In the genomic region with DNA sequence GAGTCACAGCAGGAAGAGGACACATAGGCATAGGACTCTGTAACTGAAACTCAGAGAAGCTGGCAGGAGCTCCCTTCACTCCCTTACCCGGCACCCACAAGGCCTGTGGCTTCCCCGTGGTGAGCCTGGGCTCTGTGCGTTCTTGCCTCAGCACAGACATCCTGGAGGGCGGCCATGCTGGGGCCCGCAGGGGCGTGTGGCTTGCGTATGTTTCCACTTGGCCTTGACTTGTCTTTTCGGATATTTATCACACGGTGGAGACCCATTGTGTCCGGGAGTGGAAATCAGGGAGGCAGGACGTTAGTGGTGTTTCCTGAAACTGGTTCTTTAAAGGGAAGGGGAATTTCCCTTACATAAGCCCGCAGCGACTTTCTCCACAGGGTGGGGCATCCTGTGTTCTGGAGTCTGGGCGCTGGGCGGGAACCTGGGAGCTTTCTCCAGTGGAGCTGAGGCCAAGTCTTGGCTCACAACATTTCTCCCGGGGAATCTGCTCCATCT, we compare ENCODE assay signal across 8 cellular contexts. TPM values are rescaled to one million over a fixed set of nuclear protein-coding genes. Genes with fewer than 3 reads are reported as not detected.
A peak's percentile ranks its signal among the peaks of the same experiment; 100 is the strongest.
DNase-seq lines count a peak whose midpoint lies in the region; ATAC-seq and FAIRE-seq lines count a peak whose summit lies in the region.

No MANE protein-coding gene starts in this region.

- H3K9me3 ChIP-seq in small intestine (ENCODE audit: control insufficient read depth, low read depth) = no peaks in the 10 kb centered on the region

- peaks cover 0 to 5% of the 10 kb centered on the region in 2 donors for H3K4me1 ChIP-seq in small intestine (ENCODE audit: control insufficient read depth in 2 of 2, insufficient read depth in 1 of 2, low read depth in 1 of 2, low read length in 1 of 2)

- peak; percentile 65 to 69 for DNase-seq in activated T-cell treated with anti-CD3 and anti-CD28 coated beads, Interleukin-2, amount 50 U/mL, for 48 hours
- DNase-seq in left cardiac atrium (peak; percentile 92), small intestine (peak; percentile 49), NCI-H1930 (lab: John Stamatoyannopoulos, UW) (no peak), NCI-H1048 (lab: John Stamatoyannopoulos, UW) (no peak), HuH-7 (ENCODE audit: low spot score) (no peak)

- no peak overlapping the region for H3K4me3 ChIP-seq in small intestine (ENCODE audit: low read depth in 1 of 2, low read length in 2 of 2)

- no peaks in the 10 kb centered on the region for H3K27me3 ChIP-seq in small intestine (ENCODE audit: control insufficient read depth in 2 of 2, insufficient read depth in 2 of 2, low read length in 2 of 2)

- peaks cover 0 to 6% of the 10 kb centered on the region in 2 donors for H3K36me3 ChIP-seq in small intestine (ENCODE audit: control insufficient read depth in 2 of 2, insufficient read depth in 2 of 2, low read length in 2 of 2)

- FAIRE-seq in small intestine (lab: Jason Lieb, UNC) = no peak

- ATAC-seq in GM19025 (IDR thresholded peaks at IDR 0.05; ENCODE audit: low read depth, unreplicated experiment) (peak; percentile 49), HG03175 (IDR thresholded peaks at IDR 0.05; ENCODE audit: unreplicated experiment) (peak; percentile 59), left cardiac atrium (peak; percentile 84 to 89)

- WGBS in small intestine, 3 donors = 26 to 33% (median 30%) methylated on average over 16 of the region's 16 CpGs

- H3K27ac ChIP-seq in small intestine (ENCODE audit: low read depth in 1 of 2, low read length in 1 of 2) = peak overlapping the region in 1 of 2 donors; percentile 80

- intact Hi-C loops in left cardiac atrium (cut with DNase I) = no loop called here

RNA-seq across cellular contexts. Expression of gene EML6, which starts 49.9 kb away (rescaled TPM):
- under 1 TPM; 0.52 to 0.62 TPM for total RNA-seq in left cardiac atrium
- 1 to 10 TPM in 1 of 3 donors, under 1 TPM in 2; 0.54 to 1.3 (median 0.89) TPM for polyA plus RNA-seq in small intestine

Comparison
In these comparisons a context has a peak if more than half of its experiments do, and no peak if none do; other contexts are left out.
1. DNase-seq: peak in activated T-cell treated with anti-CD3 and anti-CD28 coated beads, Interleukin-2, amount 50 U/mL, for 48 hours (2 of 2), left cardiac atrium (single experiment) and small intestine (single experiment); none in NCI-H1930 (0 of 2), NCI-H1048 (single experiment) and HuH-7 (single experiment).
2. Peak in every context shown above with its lines, with median percentiles within 50 percentile points of each other: ATAC-seq.